In the genomic region with DNA sequence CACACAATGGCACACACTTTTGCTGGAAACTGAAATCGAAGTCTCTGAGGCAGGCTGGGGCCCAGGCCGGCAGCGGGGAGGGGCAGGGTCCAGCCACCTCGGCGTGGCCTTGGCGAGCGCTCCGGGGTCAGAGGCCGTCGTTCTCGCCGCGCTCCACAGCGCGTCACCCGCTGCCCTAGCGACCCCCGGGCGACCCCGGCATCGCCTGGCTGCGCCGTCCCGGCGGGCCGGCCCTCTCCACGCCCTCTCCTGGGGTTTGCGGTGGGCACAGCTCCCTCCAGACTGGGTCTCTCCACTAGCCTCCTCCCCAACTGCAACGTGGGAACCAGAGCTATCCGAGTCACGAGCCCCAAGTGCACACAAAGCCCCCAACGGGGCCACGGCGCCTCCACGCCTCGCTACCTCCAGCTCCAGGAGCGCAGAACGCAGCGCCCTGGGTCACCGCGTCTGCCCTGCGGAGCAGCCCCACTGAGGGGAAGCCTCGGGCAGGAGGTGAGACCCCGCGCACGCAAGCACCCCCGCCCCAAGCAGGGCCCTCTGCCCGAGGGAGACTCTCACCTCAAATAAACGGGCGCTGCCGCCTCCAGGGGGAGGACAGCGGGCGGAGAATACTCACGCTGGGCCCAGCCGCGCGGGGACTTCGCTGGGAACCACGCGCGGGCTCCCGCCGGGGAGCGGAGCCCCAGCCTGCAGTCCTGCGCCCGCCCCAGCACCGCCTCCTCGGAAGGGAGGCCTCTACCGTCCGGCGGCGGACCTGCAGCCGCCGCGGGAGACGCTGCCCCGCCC, we compare ENCODE assay signal across 8 cellular contexts.
A peak's percentile ranks its signal among the peaks of the same experiment; 100 is the strongest.
DNase-seq lines count a peak whose midpoint lies in the region; TF ChIP-seq lines count a peak whose summit lies in the region.

No MANE protein-coding gene starts in this region.

- DNase-seq in HFF-Myc (ENCODE audit: extremely low read depth, low read depth) (peak; percentile 14), NAMALWA (ENCODE audit: low spot score) (peak; percentile 81), T1000 (lab: John Stamatoyannopoulos, UW) (peak; percentile 79), astrocyte of the spinal cord (ENCODE audit: low read depth, low spot score) (peak; percentile 66), Karpas-422 (no peak)

- H3K27ac ChIP-seq in iPS-18a (ENCODE audit: low read length) (no peak overlapping the region), Karpas-422 (ENCODE audit: low read length) (no peak overlapping the region)

- H3K79me2 ChIP-seq in Karpas-422 (ENCODE audit: low read length), result no peaks in the 10 kb centered on the region

- no peaks in the 10 kb centered on the region for H4K20me1 ChIP-seq in Karpas-422 (ENCODE audit: insufficient read depth, low read depth, low read length)

- no peak overlapping the region for H2AFZ ChIP-seq in Karpas-422 (ENCODE audit: low read length)

- peaks cover 4% of the 10 kb centered on the region for H3K4me1 ChIP-seq in iPS-18a (ENCODE audit: control insufficient read depth, low read depth, low read length)
- H3K4me1 ChIP-seq in skeletal muscle satellite cell (ENCODE audit: control insufficient read depth, insufficient read depth, low read length), result no peaks in the 10 kb centered on the region
- H3K4me1 ChIP-seq in Karpas-422 (ENCODE audit: low read length), result no peaks in the 10 kb centered on the region

- H3K9me2 ChIP-seq in Karpas-422 (replicated peaks; ENCODE audit: insufficient read depth, low read length), result no peaks in the 10 kb centered on the region

- in situ Hi-C loops in astrocyte of the spinal cord (cut with HindIII; ENCODE audit: low sequenced_read_pairs), result no loop called here

- H3K36me3 ChIP-seq in iPS-18a (ENCODE audit: control insufficient read depth, low read depth, low read length) (no peaks in the 10 kb centered on the region), skeletal muscle satellite cell (ENCODE audit: insufficient read depth, low read length) (no peaks in the 10 kb centered on the region), Karpas-422 (ENCODE audit: insufficient read depth, low read length) (no peaks in the 10 kb centered on the region)

- H3K27me3 ChIP-seq in iPS-18a (ENCODE audit: control insufficient read depth, insufficient read depth, low read length), result peaks cover 53% of the 10 kb centered on the region
- H3K27me3 ChIP-seq in skeletal muscle satellite cell (ENCODE audit: control insufficient read depth, insufficient read depth, low read length), result peaks cover 9% of the 10 kb centered on the region
- no peaks in the 10 kb centered on the region for H3K27me3 ChIP-seq in Karpas-422 (ENCODE audit: low read length)

- H3K4me2 ChIP-seq in skeletal muscle satellite cell (ENCODE audit: low read length), result peak overlapping the region; percentile 100
- H3K4me2 ChIP-seq in Karpas-422 (ENCODE audit: low read depth, low read length, poor library complexity, severe bottlenecking), result no peak overlapping the region

- peak overlapping the region; percentile 31 for H3K9ac ChIP-seq in iPS-18a (ENCODE audit: low read length)
- H3K9ac ChIP-seq in skeletal muscle satellite cell (ENCODE audit: low read depth, low read length), result peak overlapping the region; percentile 74
- no peak overlapping the region for H3K9ac ChIP-seq in Karpas-422 (ENCODE audit: low read length)

- peak; percentile 70 for TF ChIP-seq CTCF in GM12872 (IDR thresholded peaks at IDR 0.05; ENCODE audit: insufficient read depth, low read depth, low read length)
- TF ChIP-seq CTCF in HFF-Myc (IDR thresholded peaks at IDR 0.05; ENCODE audit: low read depth, low read length, missing control alignments), result peak; percentile 42
- TF ChIP-seq CTCF in astrocyte of the spinal cord (IDR thresholded peaks at IDR 0.05; ENCODE audit: low read depth, low read length), result peak; percentile 55

- H3K4me3 ChIP-seq in HFF-Myc (replicated peaks; ENCODE audit: low read depth, low read length), result peak overlapping the region; percentile 67
- H3K4me3 ChIP-seq in astrocyte of the spinal cord (ENCODE audit: low read depth, low read length), result peak overlapping the region; percentile 53
- peak overlapping the region; percentile 83 for H3K4me3 ChIP-seq in iPS-18a (ENCODE audit: low read length)
- H3K4me3 ChIP-seq in skeletal muscle satellite cell (ENCODE audit: low read length), result peak overlapping the region; percentile 86
- H3K4me3 ChIP-seq in Karpas-422 (ENCODE audit: low read length), result no peak overlapping the region

- no peaks in the 10 kb centered on the region for H3K9me3 ChIP-seq in iPS-18a (ENCODE audit: control insufficient read depth, low read depth, low read length)
- no peaks in the 10 kb centered on the region for H3K9me3 ChIP-seq in skeletal muscle satellite cell (replicated peaks; ENCODE audit: low read length)
- H3K9me3 ChIP-seq in Karpas-422 (ENCODE audit: low read length), result no peaks in the 10 kb centered on the region
